Comparison of ENCODE assay signal across 21 cellular contexts in genomic region chr9:2453701-2454100, GRCh38.
DNase-seq lines count a peak whose midpoint lies in the region; ATAC-seq and TF ChIP-seq lines count a peak whose summit lies in the region.
"Had no signal": no experiment of that assay in that cellular context is flagged by ENCODE, and none has a peak within 500 bp of the region (broad histone marks: within the 10 kb centered on the region; RNA-seq: fewer than 3 reads in every experiment).

No MANE protein-coding gene starts in this region.

- H3K36me3 Mint-ChIP-seq in GM23338 (ENCODE audit: low read depth) = peaks cover under 1% of the 10 kb centered on the region; the same call in 1 of the 3 replicates
- H3K36me3 Mint-ChIP-seq: CD4-positive, CD25-positive, alpha-beta regulatory T cell; CD8-positive, alpha-beta T cell had no signal

- no peaks in the 10 kb centered on the region for H3K9me3 Mint-ChIP-seq in GM23338
- H3K9me3 Mint-ChIP-seq: CD8-positive, alpha-beta T cell; H9 had no signal

- peaks cover 9% of the 10 kb centered on the region for H3K4me1 Mint-ChIP-seq in GM23338
- H3K4me1 Mint-ChIP-seq: B cell; CD4-positive, CD25-positive, alpha-beta regulatory T cell had no signal

- no peak overlapping the region for H3K4me3 ChIP-seq in GM23338
- H3K4me3 ChIP-seq: BLaER1, GM12878, GM23248 had no signal

- H3K79me2 ChIP-seq in GM23338 (replicated peaks; ENCODE audit: insufficient read depth) = no peaks in the 10 kb centered on the region

- no peak overlapping the region for H3K27ac ChIP-seq in GM23338 (ENCODE audit: low read depth)
- H3K27ac ChIP-seq: BLaER1, C4-2B, GM23248 had no signal

- no peaks in the 10 kb centered on the region for H3K27me3 Mint-ChIP-seq in GM23338 (ENCODE audit: insufficient read depth, low read depth, poor library complexity)
- H3K27me3 Mint-ChIP-seq: CD4-positive, CD25-positive, alpha-beta regulatory T cell had no signal

- H3K4me1 ChIP-seq in GM23338 (ENCODE audit: insufficient read depth) = 0 out of 2 replicates have a peak, but pooled peaks cover 10% of the 10 kb centered on the region
- H3K4me1 ChIP-seq: BLaER1 had no signal

- no peaks in the 10 kb centered on the region for H3K9me2 ChIP-seq in GM23338 (ENCODE audit: insufficient read depth)

- H3K4me2 ChIP-seq in GM23338 = no peak overlapping the region
- H3K4me2 ChIP-seq: BLaER1 had no signal

- ATAC-seq in GM23338 (no peak), HG02759 (IDR thresholded peaks at IDR 0.05; ENCODE audit: unreplicated experiment) (no peak), HG02852 (IDR thresholded peaks at IDR 0.05; ENCODE audit: unreplicated experiment) (no peak), GM19023 (IDR thresholded peaks at IDR 0.05; ENCODE audit: unreplicated experiment) (no peak)
- ATAC-seq: CD8-positive, alpha-beta T cell; GM12878; HCT116 had no signal

- no peak for TF ChIP-seq CTCF in GM23338 (conservative IDR thresholded peaks at IDR 0.05; ENCODE audit: low read depth in 2 of 2)

- no peaks in the 10 kb centered on the region for H3K36me3 ChIP-seq in GM23338 (ENCODE audit: insufficient read depth)

- H3K27ac Mint-ChIP-seq in GM23338 = no peak overlapping the region
- H3K27ac Mint-ChIP-seq: B cell; CD4-positive, CD25-positive, alpha-beta regulatory T cell; CD8-positive, alpha-beta T cell; H9 had no signal

- H3K4me3 Mint-ChIP-seq in GM23338 = no peak overlapping the region
- H3K4me3 Mint-ChIP-seq: B cell; CD4-positive, CD25-positive, alpha-beta regulatory T cell; CD8-positive, alpha-beta T cell; H9 had no signal

- DNase-seq in GM23338 (ENCODE audit: low spot score) = peak; percentile 4
- peak; percentile 3 to 23 for DNase-seq in dermis microvascular lymphatic vessel endothelial cell (ENCODE audit: low read depth in 2 of 2)
- peak; percentile 68 for DNase-seq in left kidney (ENCODE audit: low read depth, low spot score)
- peak; percentile 74 for DNase-seq in renal cortical epithelial cell (ENCODE audit: low read depth)
- DNase-seq in activated CD8-positive, alpha-beta memory T cell treated with anti-CD3 and anti-CD28 coated beads for 24 hours = no peak
- DNase-seq: Caco-2; CD4-positive, CD25-positive, alpha-beta regulatory T cell; CD8-positive, alpha-beta T cell; DMS153; DND-41; GDM1; GM23248; H9 had no signal

- no peak overlapping the region for H2AFZ ChIP-seq in GM23338
- H2AFZ ChIP-seq: GM23248 had no signal

- H3F3A ChIP-seq in GM23338 (replicated peaks; ENCODE audit: low read depth) = no peaks in the 10 kb centered on the region

- H3K27me3 ChIP-seq in GM23338 (ENCODE audit: insufficient read depth) = no peaks in the 10 kb centered on the region
- H3K27me3 ChIP-seq: BLaER1 had no signal

- no peaks in the 10 kb centered on the region for H4K20me1 ChIP-seq in GM23338 (replicated peaks; ENCODE audit: insufficient read depth)
- H4K20me1 ChIP-seq: BLaER1 had no signal

TF ChIP-seq in GM23338, 12 proteins besides CTCF, POLR2A, EP300 and RAD21:
- no peak for TF ChIP-seq ETS1 (IDR thresholded peaks at IDR 0.05)
